ENCODE assay signal across 24 cellular contexts in the genomic region with DNA sequence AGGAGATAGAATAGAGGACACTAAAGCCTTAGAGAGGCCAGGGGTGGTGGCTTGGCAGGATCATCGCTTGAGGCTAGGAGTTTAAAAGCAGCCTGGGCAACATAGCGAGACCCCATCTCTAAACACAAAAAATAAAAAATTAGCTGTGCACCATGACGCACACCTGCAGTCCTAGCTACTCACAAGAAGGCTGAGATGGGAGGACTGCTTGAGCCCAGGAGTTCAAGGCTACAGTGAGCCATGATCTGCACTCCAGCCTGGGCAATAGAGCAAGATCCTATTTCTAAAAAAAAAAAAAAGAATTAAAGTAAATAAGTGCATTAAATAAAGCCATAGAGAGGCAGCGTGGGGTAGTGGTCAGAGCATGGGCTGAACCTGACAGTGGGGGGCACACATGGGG. TPM values are rescaled to one million over a fixed set of nuclear protein-coding genes. Genes with fewer than 3 reads are reported as not detected.
DNase-seq lines count a peak whose midpoint lies in the region; ATAC-seq and TF ChIP-seq lines count a peak whose summit lies in the region.
"Had no signal": no experiment of that assay in that cellular context is flagged by ENCODE, and none has a peak within 500 bp of the region (broad histone marks: within the 10 kb centered on the region; RNA-seq: fewer than 3 reads in every experiment).

No MANE protein-coding gene starts in this region.

- CTCF ChIA-PET in activated CD8-positive, alpha-beta T cell treated with anti-CD3 and anti-CD28 coated beads, Interleukin-2, amount 10 ng/mL, durations not matched to agents 7 days and 5 days (lab: Charles Lee): interaction anchor here (2.9 to 4.4 kb wide), 3 partner anchors 10 to 34 kb away, joined by 13 to 33 read pairs (median 16); no protein-coding TSS in a partner anchor

- peak overlapping the region; percentile 62 for H3K27ac Mint-ChIP-seq in activated CD4-positive, alpha-beta T cell treated with anti-CD3 and anti-CD28 coated beads, Interleukin-2, amount 10 ng/mL, durations not matched to agents 24 days and 14 days
- H3K27ac Mint-ChIP-seq in CD4-positive, CD25-positive, alpha-beta regulatory T cell: peak overlapping the region; percentile 97 to 99 (median 98)
- H3K27ac Mint-ChIP-seq in activated CD8-positive, alpha-beta T cell treated with anti-CD3 and anti-CD28 coated beads, Interleukin-2, amount 10 ng/mL, durations not matched to agents 7 days and 5 days: peak overlapping the region; percentile 93
- H3K27ac Mint-ChIP-seq in naive thymus-derived CD8-positive, alpha-beta T cell: peak overlapping the region; percentile 95 to 99 (median 98)

- no peak for TF ChIP-seq POLR2A in Peyer's patch (IDR thresholded peaks at IDR 0.05)

- no peak for DNase-seq in activated CD4-positive, alpha-beta T cell treated with anti-CD3 and anti-CD28 coated beads, Interleukin-2, amount 10 ng/mL, durations not matched to agents 24 days and 14 days
- no peak for DNase-seq in activated CD4-positive, alpha-beta T cell treated with anti-CD3 and anti-CD28 coated beads, Interleukin-2, amount 50 U/mL, for 4 hours
- no peak for DNase-seq in CD4-positive, CD25-positive, alpha-beta regulatory T cell
- no peak for DNase-seq in activated CD8-positive, alpha-beta T cell treated with anti-CD3 and anti-CD28 coated beads, Interleukin-2, amount 10 ng/mL, durations not matched to agents 7 days and 5 days
- no peak for DNase-seq in naive thymus-derived CD8-positive, alpha-beta T cell
- DNase-seq in left lung (no peak), Peyer's patch (no peak)
- DNase-seq: activated CD4-positive, alpha-beta T cell treated with anti-CD3 and anti-CD28 coated beads for 48 hours; AML-193; Calu3; erythroblast; GOT3; heart right ventricle; mammary epithelial cell; MM.1S; NCI-H1417 treated with DMSO at 0.1 percent for 48 hours; NCI-H2081 treated with DMSO at 0.1 percent for 48 hours; NCI-H446; SHP77 treated with DMSO at 0.1 percent for 48 hours; small intestine; stimulated activated CD4-positive, alpha-beta T cell treated with anti-CD3 and anti-CD28 coated beads, Interleukin-1b, Interleukin-23, amount 100 ng/mL, for 48 hours; SW 1271 had no signal

- TF ChIP-seq CTCF in left lung (IDR thresholded peaks at IDR 0.05) (no peak), Peyer's patch (IDR thresholded peaks at IDR 0.05) (no peak)

- H3K4me3 Mint-ChIP-seq in activated CD4-positive, alpha-beta T cell treated with anti-CD3 and anti-CD28 coated beads, Interleukin-2, amount 10 ng/mL, durations not matched to agents 24 days and 14 days: peak overlapping the region; percentile 46
- H3K4me3 Mint-ChIP-seq in CD4-positive, CD25-positive, alpha-beta regulatory T cell: peak overlapping the region; percentile 29 to 85 (median 76)
- H3K4me3 Mint-ChIP-seq in activated CD8-positive, alpha-beta T cell treated with anti-CD3 and anti-CD28 coated beads, Interleukin-2, amount 10 ng/mL, durations not matched to agents 7 days and 5 days: no peak overlapping the region
- H3K4me3 Mint-ChIP-seq in naive thymus-derived CD8-positive, alpha-beta T cell: peak overlapping the region; percentile 24 to 82 (median 75)

- POLR2A ChIA-PET in activated CD8-positive, alpha-beta T cell treated with anti-CD3 and anti-CD28 coated beads, Interleukin-2, amount 10 ng/mL, durations not matched to agents 7 days and 5 days (lab: Charles Lee): no interaction called here
- POLR2A ChIA-PET in naive thymus-derived CD8-positive, alpha-beta T cell (lab: Charles Lee): interaction anchor here (1.4 to 31.4 kb wide), 3 partner anchors 10 to 169 kb away, joined by 4 to 888 read pairs (median 4); a partner anchor contains a TSS

- H3K4me1 Mint-ChIP-seq in activated CD4-positive, alpha-beta T cell treated with anti-CD3 and anti-CD28 coated beads, Interleukin-2, amount 10 ng/mL, durations not matched to agents 24 days and 14 days: peaks cover 20% of the 10 kb centered on the region
- peaks cover 9 to 81% (median 29%) of the 10 kb centered on the region in 4 donors for H3K4me1 Mint-ChIP-seq in CD4-positive, CD25-positive, alpha-beta regulatory T cell
- H3K4me1 Mint-ChIP-seq in activated CD8-positive, alpha-beta T cell treated with anti-CD3 and anti-CD28 coated beads, Interleukin-2, amount 10 ng/mL, durations not matched to agents 7 days and 5 days (ENCODE audit: low read depth): peaks cover 41% of the 10 kb centered on the region
- peaks cover 36 to 88% (median 71%) of the 10 kb centered on the region in 4 donors for H3K4me1 Mint-ChIP-seq in naive thymus-derived CD8-positive, alpha-beta T cell

- peaks cover 4% of the 10 kb centered on the region for H3K9me3 Mint-ChIP-seq in activated CD4-positive, alpha-beta T cell treated with anti-CD3 and anti-CD28 coated beads, Interleukin-2, amount 10 ng/mL, durations not matched to agents 24 days and 14 days
- H3K9me3 Mint-ChIP-seq in CD4-positive, CD25-positive, alpha-beta regulatory T cell: peaks cover 0 to 2% (median 0%) of the 10 kb centered on the region in 7 donors
- no peaks in the 10 kb centered on the region for H3K9me3 Mint-ChIP-seq in activated CD8-positive, alpha-beta T cell treated with anti-CD3 and anti-CD28 coated beads, Interleukin-2, amount 10 ng/mL, durations not matched to agents 7 days and 5 days (ENCODE audit: insufficient read depth)
- H3K9me3 Mint-ChIP-seq in naive thymus-derived CD8-positive, alpha-beta T cell: no peaks in the 10 kb centered on the region

- H3K36me3 ChIP-seq in CD4-positive, CD25-positive, alpha-beta regulatory T cell (ENCODE audit: control insufficient read depth, insufficient read depth, low read length): no peaks in the 10 kb centered on the region
- H3K36me3 ChIP-seq in left lung (no peaks in the 10 kb centered on the region), Peyer's patch (no peaks in the 10 kb centered on the region)
- H3K36me3 ChIP-seq: heart right ventricle had no signal

- no peak for ATAC-seq in CD4-positive, CD25-positive, alpha-beta regulatory T cell (ENCODE audit: low read depth in 2 of 2)
- no peak for ATAC-seq in activated CD8-positive, alpha-beta T cell treated with anti-CD3 and anti-CD28 coated beads, Interleukin-2, amount 10 ng/mL, durations not matched to agents 7 days and 5 days
- no peak for ATAC-seq in naive thymus-derived CD8-positive, alpha-beta T cell
- ATAC-seq in left lung (no peak), HG02981 (IDR thresholded peaks at IDR 0.05; ENCODE audit: unreplicated experiment) (no peak)

- H3K27me3 ChIP-seq in CD4-positive, CD25-positive, alpha-beta regulatory T cell (ENCODE audit: control insufficient read depth, insufficient read depth, low read length): no peaks in the 10 kb centered on the region
- no peaks in the 10 kb centered on the region for H3K27me3 ChIP-seq in left lung
- H3K27me3 ChIP-seq in Peyer's patch: no peaks in the 10 kb centered on the region

- H3K4me3 ChIP-seq in CD4-positive, CD25-positive, alpha-beta regulatory T cell (ENCODE audit: low read depth, low read length): no peak overlapping the region
- H3K4me3 ChIP-seq in left lung: no peak overlapping the region
- H3K4me3 ChIP-seq in Peyer's patch: no peak overlapping the region
- H3K4me3 ChIP-seq: heart right ventricle had no signal

- peak overlapping the region; percentile 80 for H3K27ac ChIP-seq in CD4-positive, CD25-positive, alpha-beta regulatory T cell (ENCODE audit: insufficient read depth, low read length, poor library complexity, severe bottlenecking)
- H3K27ac ChIP-seq in left lung: no peak overlapping the region
- H3K27ac ChIP-seq in Peyer's patch: no peak overlapping the region

- intact Hi-C loops in activated CD4-positive, alpha-beta T cell treated with anti-CD3 and anti-CD28 coated beads, Interleukin-2, amount 10 ng/mL, durations not matched to agents 24 days and 14 days (cut with micrococcal nuclease): loop anchor here (2.0 kb wide), 1 partner anchor 19 kb away; a partner anchor contains a TSS
- intact Hi-C loops in left lung (cut with DNase I): no loop called here

- H3K4me1 ChIP-seq in CD4-positive, CD25-positive, alpha-beta regulatory T cell (ENCODE audit: control insufficient read depth, insufficient read depth, low read length, poor library complexity, severe bottlenecking): peaks cover 51% of the 10 kb centered on the region
- H3K4me1 ChIP-seq in left lung: no peaks in the 10 kb centered on the region
- H3K4me1 ChIP-seq in Peyer's patch: peaks cover 0 to 7% (median 0%) of the 10 kb centered on the region in 4 donors

- H3K27me3 Mint-ChIP-seq in activated CD4-positive, alpha-beta T cell treated with anti-CD3 and anti-CD28 coated beads, Interleukin-2, amount 10 ng/mL, durations not matched to agents 24 days and 14 days: no peaks in the 10 kb centered on the region
- H3K27me3 Mint-ChIP-seq in CD4-positive, CD25-positive, alpha-beta regulatory T cell: no peaks in the 10 kb centered on the region
- H3K27me3 Mint-ChIP-seq in activated CD8-positive, alpha-beta T cell treated with anti-CD3 and anti-CD28 coated beads, Interleukin-2, amount 10 ng/mL, durations not matched to agents 7 days and 5 days (ENCODE audit: low read depth): no peaks in the 10 kb centered on the region
- H3K27me3 Mint-ChIP-seq in naive thymus-derived CD8-positive, alpha-beta T cell: no peaks in the 10 kb centered on the region

- no peaks in the 10 kb centered on the region for H3K9me3 ChIP-seq in CD4-positive, CD25-positive, alpha-beta regulatory T cell (ENCODE audit: control insufficient read depth in 2 of 2, low read length in 2 of 2)
- no peaks in the 10 kb centered on the region for H3K9me3 ChIP-seq in left lung
- H3K9me3 ChIP-seq in Peyer's patch: no peaks in the 10 kb centered on the region
- H3K9me3 ChIP-seq: heart right ventricle had no signal

- H3K36me3 Mint-ChIP-seq in activated CD4-positive, alpha-beta T cell treated with anti-CD3 and anti-CD28 coated beads, Interleukin-2, amount 10 ng/mL, durations not matched to agents 24 days and 14 days (ENCODE audit: low read depth): peaks cover 2% of the 10 kb centered on the region
- H3K36me3 Mint-ChIP-seq in CD4-positive, CD25-positive, alpha-beta regulatory T cell: peaks cover 15% of the 10 kb centered on the region
- peaks cover 20% of the 10 kb centered on the region for H3K36me3 Mint-ChIP-seq in activated CD8-positive, alpha-beta T cell treated with anti-CD3 and anti-CD28 coated beads, Interleukin-2, amount 10 ng/mL, durations not matched to agents 7 days and 5 days (ENCODE audit: low read depth)
- peaks cover 0 to 10% (median 7%) of the 10 kb centered on the region in 3 donors for H3K36me3 Mint-ChIP-seq in naive thymus-derived CD8-positive, alpha-beta T cell

RNA-seq across cellular contexts. Expression of a gene that starts 19.1 kb away (rescaled TPM):
- total RNA-seq in activated CD4-positive, alpha-beta T cell treated with anti-CD3 and anti-CD28 coated beads, Interleukin-2, amount 10 ng/mL, durations not matched to agents 24 days and 14 days: 0.85 and 1.5 TPM in 2 replicates
- total RNA-seq in CD4-positive, CD25-positive, alpha-beta regulatory T cell: 20.2 TPM
- polyA plus RNA-seq in CD4-positive, CD25-positive, alpha-beta regulatory T cell: 1 to 10 TPM; 2.0 to 4.9 (median 3.1) TPM
- total RNA-seq in activated CD8-positive, alpha-beta T cell treated with anti-CD3 and anti-CD28 coated beads, Interleukin-2, amount 10 ng/mL, durations not matched to agents 7 days and 5 days: 10 to 100 TPM; 10.0 to 10.7 TPM
- 10 to 100 TPM; 20.6 to 21.3 TPM for total RNA-seq in naive thymus-derived CD8-positive, alpha-beta T cell
- 10 to 100 TPM in 1 of 3 donors, 1 to 10 TPM in 2; 5.7 to 19.9 (median 7.4) TPM for polyA plus RNA-seq in naive thymus-derived CD8-positive, alpha-beta T cell
- total RNA-seq in left lung (1 to 10 TPM; 1.7 to 2.8 TPM), Peyer's patch (1 to 10 TPM in 2 of 4 donors, under 1 TPM in 2; 0.35 to 2.5 (median 1.3) TPM)
- total RNA-seq: fibroblast of villous mesenchyme had no signal

RNA-seq across cellular contexts. Expression of a gene that starts 51.9 kb away (rescaled TPM):
- 3.0 and 3.2 TPM in 2 replicates for total RNA-seq in activated CD4-positive, alpha-beta T cell treated with anti-CD3 and anti-CD28 coated beads, Interleukin-2, amount 10 ng/mL, durations not matched to agents 24 days and 14 days
- total RNA-seq in CD4-positive, CD25-positive, alpha-beta regulatory T cell: 3.0 TPM
- polyA plus RNA-seq in CD4-positive, CD25-positive, alpha-beta regulatory T cell: under 1 TPM in 2 of 4 donors, not detected in 2; 0.13 to 0.42 TPM
- 1 to 10 TPM in 1 of 2 experiments, under 1 TPM in 1; 0.99 to 1.8 TPM for total RNA-seq in activated CD8-positive, alpha-beta T cell treated with anti-CD3 and anti-CD28 coated beads, Interleukin-2, amount 10 ng/mL, durations not matched to agents 7 days and 5 days
- total RNA-seq in naive thymus-derived CD8-positive, alpha-beta T cell: 1 to 10 TPM; 6.1 to 6.9 TPM
- polyA plus RNA-seq in naive thymus-derived CD8-positive, alpha-beta T cell: under 1 TPM in 1 of 3 donors, not detected in 2; 0.35 TPM
- 1 to 10 TPM in 1 of 2 donors, under 1 TPM in 1; 0.76 to 4.7 TPM for total RNA-seq in left lung
- total RNA-seq in Peyer's patch: 10 to 100 TPM in 3 of 4 donors, not detected in 1; 11.4 to 20.6 (median 16.8) TPM
- total RNA-seq: fibroblast of villous mesenchyme had no signal
